In the genomic region with DNA sequence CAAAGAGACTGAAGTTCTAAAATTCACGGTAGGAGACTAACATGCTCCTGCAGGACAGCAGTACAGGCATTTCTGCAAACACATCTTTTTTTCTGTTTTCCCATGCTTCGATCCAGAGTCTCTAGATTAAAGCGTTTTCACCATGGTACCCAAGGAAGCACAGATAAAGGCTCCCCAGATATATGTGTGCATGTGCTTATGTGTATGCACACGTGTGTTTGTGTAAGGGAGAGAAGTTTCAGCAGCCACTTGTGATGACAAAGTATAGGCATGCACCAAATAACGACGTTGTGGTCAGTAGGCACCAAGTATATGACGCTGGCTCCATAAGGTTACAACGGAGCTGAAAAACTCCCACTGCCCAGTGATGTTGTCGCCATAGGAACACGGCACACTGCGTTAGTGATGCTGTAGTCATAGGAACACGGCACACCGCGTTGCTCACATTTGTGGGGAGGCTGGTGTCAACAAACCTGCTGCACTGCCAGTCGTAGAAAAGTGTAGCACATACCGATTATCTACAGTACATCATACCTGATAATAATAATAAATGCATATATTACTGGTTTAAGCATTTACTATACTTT, we compare ENCODE assay signal across 15 cellular contexts. TPM values are rescaled to one million over a fixed set of nuclear protein-coding genes. Genes with fewer than 3 reads are reported as not detected.
DNase-seq lines count a peak whose midpoint lies in the region; ATAC-seq lines count a peak whose summit lies in the region.
"Had no signal": no experiment of that assay in that cellular context is flagged by ENCODE, and none has a peak within 500 bp of the region (broad histone marks: within the 10 kb centered on the region; RNA-seq: fewer than 3 reads in every experiment).

No MANE protein-coding gene starts in this region.

- ATAC-seq in GM19328 (IDR thresholded peaks at IDR 0.05; ENCODE audit: unreplicated experiment) = no peak
- ATAC-seq: A549 had no signal

- peak in 2 of 3 experiments; percentile 20 to 67 for DNase-seq in NCI-H1417 (lab: John Stamatoyannopoulos, UW)
- DNase-seq in NCI-H1417 treated with DMSO at 0.1 percent for 48 hours (lab: John Stamatoyannopoulos, UW) = no peak
- peak; percentile 72 for DNase-seq in Ammon's horn (ENCODE audit: low spot score)
- peak; percentile 89 for DNase-seq in NCI-H748 treated with DMSO at 0.1 percent for 48 hours (lab: John Stamatoyannopoulos, UW)
- peak; percentile 53 for DNase-seq in mesenteric fat pad (ENCODE audit: low spot score)
- no peak for DNase-seq in DMS 273 (lab: John Stamatoyannopoulos, UW; ENCODE audit: unreplicated experiment)
- DNase-seq in OCI-M2 (lab: John Stamatoyannopoulos, UW; ENCODE audit: unreplicated experiment) = no peak
- DNase-seq: AML-193; CD4-positive, alpha-beta memory T cell; DMS79 treated with DMSO at 0.1 percent for 48 hours; GF-D8; GOT3; H7 had no signal

RNA-seq across cellular contexts. Expression of a gene that starts 21.7 kb away (rescaled TPM):
- 30.8 TPM for total RNA-seq in mesenteric fat pad

Comparison
In these comparisons a context has a peak if more than half of its experiments do, and no peak if none do; other contexts are left out.
1. DNase-seq: peak in NCI-H1417 (2 of 3), Ammon's horn (single experiment), NCI-H748 treated with DMSO at 0.1 percent for 48 hours (single experiment) and mesenteric fat pad (single experiment); none in NCI-H1417 treated with DMSO at 0.1 percent for 48 hours (single experiment), DMS 273 (single experiment) and OCI-M2 (single experiment).